Comparison of ENCODE assay signal across 29 cellular contexts in the genomic region with DNA sequence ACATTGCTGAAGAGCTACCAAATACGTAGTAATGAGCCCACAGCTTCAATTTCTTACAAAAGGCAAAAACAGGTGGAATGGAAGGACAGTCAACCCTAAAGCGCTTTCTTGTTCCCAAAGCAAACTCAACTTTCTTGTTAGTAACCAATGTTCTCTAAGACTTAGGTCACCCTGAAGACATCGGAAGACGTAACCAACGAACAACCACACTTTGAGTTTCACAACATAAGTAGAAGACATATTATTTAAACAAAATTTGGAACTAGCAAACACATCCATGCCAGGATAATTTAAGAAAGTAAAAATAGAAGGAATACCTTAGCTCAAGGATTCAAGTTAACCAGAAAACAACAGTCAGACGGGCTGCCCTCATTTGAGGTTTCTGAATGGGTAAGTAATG. TPM values are rescaled to one million over a fixed set of nuclear protein-coding genes. Genes with fewer than 3 reads are reported as not detected.
DNase-seq lines count a peak whose midpoint lies in the region; ATAC-seq and TF ChIP-seq lines count a peak whose summit lies in the region.
"Had no signal": no experiment of that assay in that cellular context is flagged by ENCODE, and none has a peak within 500 bp of the region (broad histone marks: within the 10 kb centered on the region; RNA-seq: fewer than 3 reads in every experiment).

No MANE protein-coding gene starts in this region.

- H3K9me3 ChIP-seq in right lobe of liver (no peaks in the 10 kb centered on the region), sigmoid colon (no peaks in the 10 kb centered on the region)
- H3K9me3 ChIP-seq: Caco-2, left ventricle myocardium inferior, psoas muscle, vagina had no signal

- no peak overlapping the region for H2AFZ ChIP-seq in ACC112 (ENCODE audit: low read length, unreplicated experiment)

- no peaks in the 10 kb centered on the region for H3K27me3 Mint-ChIP-seq in brain

- TF ChIP-seq CTCF in brain (conservative IDR thresholded peaks at IDR 0.05) (no peak), right lobe of liver (IDR thresholded peaks at IDR 0.05) (no peak), sigmoid colon (IDR thresholded peaks at IDR 0.05) (no peak)

- DNase-seq in right lobe of liver, result no peak
- no peak for DNase-seq in sigmoid colon
- no peak for DNase-seq in caudate nucleus (lab: John Stamatoyannopoulos, UW)
- no peak for DNase-seq in NAMALWA (ENCODE audit: low spot score)
- no peak for DNase-seq in activated T-cell treated with anti-CD3 and anti-CD28 coated beads, Interleukin-2, amount 50 U/mL, for 48 hours
- DNase-seq: activated CD4-positive, alpha-beta T cell treated with anti-CD3 and anti-CD28 coated beads for 48 hours; activated gamma-delta T cell treated with Interleukin-2 at 50 U/mL for 16 hours; activated T-cell treated with anti-CD3 and anti-CD28 coated beads, Interleukin-2, amount 50 U/mL, for 1 hour; Caco-2; DMS79 treated with DMSO at 0.1 percent for 48 hours; foreskin fibroblast; GDM1; HCEC 1CT; islet precursor cell; Karpas-422; left ventricle myocardium inferior; naive B cell; NCI-H146; NCI-H446 treated with DMSO at 0.1 percent for 48 hours; psoas muscle; SIG-M5; stimulated activated naive B cell treated with anti-CD40 and anti-IgM and Interleukin-4, amounts not matched to agents 10 μg/mL and 1 μg/mL and 100 μg/mL, for 72 hours; T-helper 9 cell had no signal

- H3K36me3 ChIP-seq in ACC112 (ENCODE audit: insufficient read depth, low read length), result no peaks in the 10 kb centered on the region
- H3K36me3 ChIP-seq in right lobe of liver, result no peaks in the 10 kb centered on the region
- H3K36me3 ChIP-seq in sigmoid colon, result no peaks in the 10 kb centered on the region
- H3K36me3 ChIP-seq: left ventricle myocardium inferior, vagina had no signal

- TF ChIP-seq EP300 in sigmoid colon (IDR thresholded peaks at IDR 0.05), result no peak

- TF ChIP-seq POLR2A in right lobe of liver (IDR thresholded peaks at IDR 0.05), result no peak
- no peak for TF ChIP-seq POLR2A in sigmoid colon (IDR thresholded peaks at IDR 0.05)

- H3K9me3 Mint-ChIP-seq in brain, result peaks cover 0 to 3% (median 0%) of the 10 kb centered on the region in 5 experiments
- H3K9me3 Mint-ChIP-seq: naive B cell; stimulated activated naive B cell treated with anti-CD40 and anti-IgM and Interleukin-4, amounts not matched to agents 10 μg/mL and 1 μg/mL and 100 μg/mL, for 72 hours had no signal

- H3K4me3 ChIP-seq in ACC112 (ENCODE audit: low read depth, low read length) (peak overlapping the region; percentile 6; the same call in 1 of the 2 replicates), right lobe of liver (no peak overlapping the region), sigmoid colon (peak overlapping the region in 2 of 4 donors; percentile 22 to 23)
- H3K4me3 ChIP-seq: left ventricle myocardium inferior, psoas muscle, skin epidermis, vagina had no signal

- peaks cover 10% of the 10 kb centered on the region for H3K79me2 ChIP-seq in ACC112 (ENCODE audit: control insufficient read depth, insufficient read depth, low read length, unreplicated experiment)

- no peak overlapping the region for H3K4me3 Mint-ChIP-seq in brain
- H3K4me3 Mint-ChIP-seq: CD14-positive monocyte; naive B cell; stimulated activated naive B cell treated with anti-CD40 and anti-IgM and Interleukin-4, amounts not matched to agents 10 μg/mL and 1 μg/mL and 100 μg/mL, for 72 hours had no signal

- intact Hi-C loops in right lobe of liver (cut with DNase I), result no loop called here
- intact Hi-C loops in sigmoid colon (cut with DNase I), result loop anchor here (5.0 kb wide), 1 partner anchor 133 kb away; no protein-coding TSS in a partner anchor

- H3K27me3 ChIP-seq in ACC112 (ENCODE audit: insufficient read depth, low read length) (no peaks in the 10 kb centered on the region), right lobe of liver (no peaks in the 10 kb centered on the region), sigmoid colon (no peaks in the 10 kb centered on the region)
- H3K27me3 ChIP-seq: vagina had no signal

- peaks cover 32% of the 10 kb centered on the region for H3K4me1 ChIP-seq in ACC112 (ENCODE audit: control insufficient read depth, insufficient read depth, low read length, unreplicated experiment)
- H3K4me1 ChIP-seq in right lobe of liver, result peaks cover 0 to 76% (median 22%) of the 10 kb centered on the region in 4 donors
- H3K4me1 ChIP-seq in sigmoid colon, result peaks cover 0 to 90% (median 73%) of the 10 kb centered on the region in 4 donors
- H3K4me1 ChIP-seq: Caco-2, psoas muscle had no signal

- H3K4me1 Mint-ChIP-seq in brain, result peaks cover 48% of the 10 kb centered on the region
- H3K4me1 Mint-ChIP-seq: CD14-positive monocyte; naive B cell; stimulated activated naive B cell treated with anti-CD40 and anti-IgM and Interleukin-4, amounts not matched to agents 10 μg/mL and 1 μg/mL and 100 μg/mL, for 72 hours had no signal

- H3K27ac Mint-ChIP-seq in brain, result peak overlapping the region in 3 of 5 experiments; percentile 4 to 67 (median 32)
- H3K27ac Mint-ChIP-seq: CD14-positive monocyte; naive B cell; stimulated activated naive B cell treated with anti-CD40 and anti-IgM and Interleukin-4, amounts not matched to agents 10 μg/mL and 1 μg/mL and 100 μg/mL, for 72 hours had no signal

- ATAC-seq in right lobe of liver, result no peak
- no peak for ATAC-seq in GM19328 (IDR thresholded peaks at IDR 0.05; ENCODE audit: unreplicated experiment)
- ATAC-seq: psoas muscle; stimulated activated naive B cell treated with anti-CD40 and anti-IgM and Interleukin-4, amounts not matched to agents 10 μg/mL and 1 μg/mL and 100 μg/mL, for 72 hours had no signal

- no peaks in the 10 kb centered on the region for H3K36me3 Mint-ChIP-seq in brain
- H3K36me3 Mint-ChIP-seq: CD14-positive monocyte; naive B cell; stimulated activated naive B cell treated with anti-CD40 and anti-IgM and Interleukin-4, amounts not matched to agents 10 μg/mL and 1 μg/mL and 100 μg/mL, for 72 hours had no signal

- H3K27ac ChIP-seq in ACC112 (ENCODE audit: low read depth, low read length) (no peak overlapping the region), right lobe of liver (peak overlapping the region; percentile 47 to 87 (median 82)), sigmoid colon (peak overlapping the region; percentile 74 to 90 (median 79)), caudate nucleus (ENCODE audit: low read depth, low read length) (no peak overlapping the region)
- H3K27ac ChIP-seq: left ventricle myocardium inferior, psoas muscle, vagina had no signal

- 60% methylated on average over 6 of the region's 6 CpGs for WGBS in right lobe of liver (ENCODE audit: insufficient coverage, low coverage, low lambda C conversion rate, missing lambda C conversion rate)
- 86 to 93% methylated on average over 6 of the region's 6 CpGs for WGBS in sigmoid colon, 2 donors

RNA-seq across cellular contexts. Expression of gene CNKSR3, which starts 51.0 kb away (rescaled TPM):
- polyA plus RNA-seq in brain (ENCODE audit: insufficient read depth, low read depth, low replicate concordance), result 72.5 TPM
- 10 to 100 TPM; 19.8 to 43.4 (median 26.9) TPM for total RNA-seq in right lobe of liver
- 10 to 100 TPM; 12.8 to 16.8 (median 14.4) TPM for total RNA-seq in sigmoid colon
- 10 to 100 TPM in 2 of 3 donors, 1 to 10 TPM in 1; 6.0 to 17.4 (median 15.3) TPM for polyA plus RNA-seq in sigmoid colon
- polyA plus RNA-seq: CD14-positive monocyte had no signal

Comparison
In these comparisons a context has a peak if more than half of its experiments do, and no peak if none do; other contexts are left out.
1. H3K27ac ChIP-seq: peak in right lobe of liver (3 of 3) and sigmoid colon (4 of 4); none in ACC112 (single experiment) and caudate nucleus (single experiment).